17 cellular contexts compared by ENCODE assay signal in the genomic region with DNA sequence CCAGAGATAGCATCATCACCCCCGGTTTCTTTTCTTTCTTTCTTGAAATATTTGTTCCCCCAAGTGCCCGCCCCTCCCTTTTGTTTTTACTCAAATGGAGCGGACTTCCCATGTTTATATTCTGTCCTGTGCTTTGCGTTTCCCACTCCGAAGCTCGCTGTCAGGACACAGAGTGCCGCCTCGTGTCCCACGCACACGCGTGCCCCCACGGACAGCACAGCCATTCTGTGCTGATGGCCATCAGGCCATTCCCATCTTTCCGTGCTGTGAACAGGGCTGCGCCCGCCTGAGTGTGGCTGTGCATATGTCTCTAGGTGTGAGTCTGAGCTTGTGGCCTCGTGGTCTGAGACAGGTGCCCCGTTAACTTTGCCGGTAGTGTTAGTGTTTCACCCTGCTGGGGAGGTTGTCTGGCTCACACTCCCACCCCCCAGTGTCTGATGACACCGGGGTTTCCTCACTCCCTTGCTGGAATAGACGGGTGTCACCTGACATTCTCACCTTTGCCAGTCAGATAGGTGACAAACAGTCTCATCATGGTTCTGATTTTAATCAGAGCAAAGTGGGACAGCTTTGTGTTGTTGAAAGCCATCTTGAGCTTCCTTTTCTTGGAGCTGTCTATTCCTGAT. TPM values are rescaled to one million over a fixed set of nuclear protein-coding genes. Genes with fewer than 3 reads are reported as not detected.
DNase-seq lines count a peak whose midpoint lies in the region; ATAC-seq and TF ChIP-seq lines count a peak whose summit lies in the region.
"Had no signal": no experiment of that assay in that cellular context is flagged by ENCODE, and none has a peak within 500 bp of the region (broad histone marks: within the 10 kb centered on the region; RNA-seq: fewer than 3 reads in every experiment).

No MANE protein-coding gene starts in this region.

- in situ Hi-C loops in Panc1 (cut with HindIII; ENCODE audit: low pct_unique_long_range_greater_than_20kb, low sequenced_read_pairs) = no loop called here

- H3K4me1 Mint-ChIP-seq in activated CD4-positive, alpha-beta memory T cell treated with anti-CD3 and anti-CD28 coated beads for 36 hours (ENCODE audit: low read depth) = peaks cover 31% of the 10 kb centered on the region
- peaks cover 9% of the 10 kb centered on the region for H3K4me1 Mint-ChIP-seq in activated CD4-positive, alpha-beta memory T cell treated with anti-CD3 and anti-CD28 coated beads, Interleukin-2, amount 10 ng/mL, durations not matched to agents 7 days and 5 days

- TF ChIP-seq CTCF in Panc1 (IDR thresholded peaks at IDR 0.05) (no peak), gastroesophageal sphincter (IDR thresholded peaks at IDR 0.05) (no peak)

- ATAC-seq in Panc1 (no peak), gastroesophageal sphincter (no peak), HG02571 (IDR thresholded peaks at IDR 0.05; ENCODE audit: unreplicated experiment) (no peak), HG03442 (IDR thresholded peaks at IDR 0.05; ENCODE audit: unreplicated experiment) (no peak)
- ATAC-seq: stimulated activated naive CD8-positive, alpha-beta T cell treated with anti-CD3 and anti-CD28 coated beads, Interleukin-15, Interleukin-2, amounts not matched to agents 100 U/mL and 50 U/mL, for 24 hours had no signal

- H3K36me3 ChIP-seq in Panc1 (ENCODE audit: control insufficient read depth, insufficient read depth, low read length) (no peaks in the 10 kb centered on the region), gastroesophageal sphincter (no peaks in the 10 kb centered on the region)
- H3K36me3 ChIP-seq: right lobe of liver had no signal

- 0 out of 2 replicates have a peak overlapping the region, but pooled peaks have one; percentile 0 for H3K27ac ChIP-seq in Panc1 (ENCODE audit: low read length)
- H3K27ac ChIP-seq in gastroesophageal sphincter = peak overlapping the region in 3 of 4 donors; percentile 71 to 73 (median 71)
- H3K27ac ChIP-seq: GM23248, PC-9, right lobe of liver had no signal

- H3K4me1 ChIP-seq in Panc1 (ENCODE audit: control insufficient read depth, insufficient read depth, low read length) (peaks cover 74% of the 10 kb centered on the region), gastroesophageal sphincter (peaks cover 0 to 92% (median 62%) of the 10 kb centered on the region in 3 donors)

- TF ChIP-seq POLR2A in gastroesophageal sphincter (IDR thresholded peaks at IDR 0.05) = no peak

- CTCF ChIA-PET in activated CD4-positive, alpha-beta memory T cell treated with anti-CD3 and anti-CD28 coated beads for 36 hours (lab: Charles Lee) = interaction anchor here (1.9 kb wide), 1 partner anchor 10 kb away, joined by 8 read pairs; no protein-coding TSS in a partner anchor
- CTCF ChIA-PET in activated CD4-positive, alpha-beta memory T cell treated with anti-CD3 and anti-CD28 coated beads, Interleukin-2, amount 10 ng/mL, durations not matched to agents 7 days and 5 days (lab: Charles Lee) = interaction anchor here (1.4 kb wide), 1 partner anchor 10 kb away, joined by 6 read pairs; no protein-coding TSS in a partner anchor
- CTCF ChIA-PET in Panc1 (lab: Charles Lee) = interaction anchor here (0.5 to 1.3 kb wide), 3 partner anchors 10 to 835 kb away, joined by 5 to 8 read pairs (median 6); no protein-coding TSS in a partner anchor

- 27 to 32% methylated on average over 5 to 7 of the region's 20 CpGs for WGBS in gastroesophageal sphincter (ENCODE audit: low coverage in 1 of 2), 2 donors

- no peaks in the 10 kb centered on the region for H3K9me3 ChIP-seq in Panc1 (ENCODE audit: control insufficient read depth, insufficient read depth, low read depth, low read length)
- H3K9me3 ChIP-seq in gastroesophageal sphincter = no peaks in the 10 kb centered on the region
- H3K9me3 ChIP-seq: right lobe of liver had no signal

- BruUV-seq in Panc1 (replicated peaks; lab: Mats Ljungman, UMichigan) = no TSS peak

- H3K4me3 ChIP-seq in Panc1 (ENCODE audit: low read depth in 2 of 2, low read length in 2 of 2) (no peak overlapping the region), gastroesophageal sphincter (peak overlapping the region in 1 of 2 donors; percentile 24)
- H3K4me3 ChIP-seq: GM23248, PC-9, right lobe of liver had no signal

- no peaks in the 10 kb centered on the region for H3K36me3 Mint-ChIP-seq in activated CD4-positive, alpha-beta memory T cell treated with anti-CD3 and anti-CD28 coated beads for 36 hours
- no peaks in the 10 kb centered on the region for H3K36me3 Mint-ChIP-seq in activated CD4-positive, alpha-beta memory T cell treated with anti-CD3 and anti-CD28 coated beads, Interleukin-2, amount 10 ng/mL, durations not matched to agents 7 days and 5 days (ENCODE audit: low read depth)

- intact Hi-C loops in activated CD4-positive, alpha-beta memory T cell treated with anti-CD3 and anti-CD28 coated beads for 36 hours (cut with micrococcal nuclease) = no loop called here
- intact Hi-C loops in Panc1 (cut with micrococcal nuclease; ENCODE audit: unreplicated experiment) = no loop called here

- no peaks in the 10 kb centered on the region for H3K9me3 Mint-ChIP-seq in activated CD4-positive, alpha-beta memory T cell treated with anti-CD3 and anti-CD28 coated beads for 36 hours
- no peaks in the 10 kb centered on the region for H3K9me3 Mint-ChIP-seq in activated CD4-positive, alpha-beta memory T cell treated with anti-CD3 and anti-CD28 coated beads, Interleukin-2, amount 10 ng/mL, durations not matched to agents 7 days and 5 days
- H3K9me3 Mint-ChIP-seq: activated T-helper 2 cell treated with anti-CD3 and anti-CD28 coated beads, Interferon-gamma antibody, Interleukin-2, Interleukin-4, amounts not matched to agents 10 μg/mL and 5 μg/mL and 100 μg/mL, durations not matched to agents 14 hours and 24 hours and 36 hours had no signal

- H3K27me3 ChIP-seq in Panc1 (ENCODE audit: control insufficient read depth, insufficient read depth, low read length) (no peaks in the 10 kb centered on the region), gastroesophageal sphincter (no peaks in the 10 kb centered on the region)
- H3K27me3 ChIP-seq: right lobe of liver had no signal

- H3K27ac Mint-ChIP-seq in activated CD4-positive, alpha-beta memory T cell treated with anti-CD3 and anti-CD28 coated beads for 36 hours = peak overlapping the region; percentile 64
- no peak overlapping the region for H3K27ac Mint-ChIP-seq in activated CD4-positive, alpha-beta memory T cell treated with anti-CD3 and anti-CD28 coated beads, Interleukin-2, amount 10 ng/mL, durations not matched to agents 7 days and 5 days
- H3K27ac Mint-ChIP-seq: activated T-helper 2 cell treated with anti-CD3 and anti-CD28 coated beads, Interferon-gamma antibody, Interleukin-2, Interleukin-4, amounts not matched to agents 10 μg/mL and 5 μg/mL and 100 μg/mL, durations not matched to agents 14 hours and 24 hours and 36 hours had no signal

- no peak for TF ChIP-seq EP300 in gastroesophageal sphincter (IDR thresholded peaks at IDR 0.05)

- no peaks in the 10 kb centered on the region for H3K27me3 Mint-ChIP-seq in activated CD4-positive, alpha-beta memory T cell treated with anti-CD3 and anti-CD28 coated beads for 36 hours
- no peaks in the 10 kb centered on the region for H3K27me3 Mint-ChIP-seq in activated CD4-positive, alpha-beta memory T cell treated with anti-CD3 and anti-CD28 coated beads, Interleukin-2, amount 10 ng/mL, durations not matched to agents 7 days and 5 days

- POLR2A ChIA-PET in activated CD4-positive, alpha-beta memory T cell treated with anti-CD3 and anti-CD28 coated beads for 36 hours (lab: Charles Lee) = no interaction called here
- POLR2A ChIA-PET in activated CD4-positive, alpha-beta memory T cell treated with anti-CD3 and anti-CD28 coated beads, Interleukin-2, amount 10 ng/mL, durations not matched to agents 7 days and 5 days (lab: Charles Lee) = no interaction called here
- POLR2A ChIA-PET in Panc1 (lab: Charles Lee) = interaction anchor here (0.5 to 1.3 kb wide), 2 partner anchors 17 to 21 kb away, joined by 3 to 5 read pairs; no protein-coding TSS in a partner anchor

- DNase-seq in activated CD4-positive, alpha-beta memory T cell treated with anti-CD3 and anti-CD28 coated beads for 36 hours = peak; percentile 56
- no peak for DNase-seq in activated CD4-positive, alpha-beta memory T cell treated with anti-CD3 and anti-CD28 coated beads, Interleukin-2, amount 10 ng/mL, durations not matched to agents 7 days and 5 days
- no peak for DNase-seq in Panc1 (ENCODE audit: low read depth, low spot score)
- DNase-seq in stimulated activated CD8-positive, alpha-beta memory T cell treated with anti-CD3 and anti-CD28 coated beads, Interleukin-4, amount 100 ng/mL, for 48 hours = peak; percentile 30
- no peak for DNase-seq in stimulated activated naive CD4-positive, alpha-beta T cell (lab: John Stamatoyannopoulos, UW)
- DNase-seq: GM23248; NCI-H1436 treated with DMSO at 0.1 percent for 48 hours; NCI-H510A; PC-9; right lobe of liver; stimulated activated naive CD8-positive, alpha-beta T cell treated with anti-CD3 and anti-CD28 coated beads, Interleukin-15, Interleukin-2, amounts not matched to agents 100 U/mL and 50 U/mL, for 24 hours had no signal

- H3K4me3 Mint-ChIP-seq in activated CD4-positive, alpha-beta memory T cell treated with anti-CD3 and anti-CD28 coated beads for 36 hours = peak overlapping the region; percentile 20
- H3K4me3 Mint-ChIP-seq in activated CD4-positive, alpha-beta memory T cell treated with anti-CD3 and anti-CD28 coated beads, Interleukin-2, amount 10 ng/mL, durations not matched to agents 7 days and 5 days = no peak overlapping the region

RNA-seq across cellular contexts. Expression of a gene that starts 6.9 kb away (rescaled TPM):
- 10 to 100 TPM; 16.3 to 17.8 TPM for total RNA-seq in activated CD4-positive, alpha-beta memory T cell treated with anti-CD3 and anti-CD28 coated beads for 36 hours
- total RNA-seq in activated CD4-positive, alpha-beta memory T cell treated with anti-CD3 and anti-CD28 coated beads, Interleukin-2, amount 10 ng/mL, durations not matched to agents 7 days and 5 days = 10 to 100 TPM; 16.2 to 19.6 TPM
- total RNA-seq in Panc1 (2021; ENCODE audit: unreplicated experiment) = 311 TPM
- 362 TPM for polyA plus RNA-seq in Panc1 (2012; ENCODE audit: insufficient read length)
- total RNA-seq in gastroesophageal sphincter = 10 to 100 TPM in 1 of 4 donors, 1 to 10 TPM in 3; 6.1 to 16.3 (median 7.5) TPM

RNA-seq across cellular contexts. Expression of a gene that starts 48.3 kb away (rescaled TPM):
- under 1 TPM; 0.15 to 0.31 TPM for total RNA-seq in activated CD4-positive, alpha-beta memory T cell treated with anti-CD3 and anti-CD28 coated beads for 36 hours
- total RNA-seq in activated CD4-positive, alpha-beta memory T cell treated with anti-CD3 and anti-CD28 coated beads, Interleukin-2, amount 10 ng/mL, durations not matched to agents 7 days and 5 days = not detected
- total RNA-seq in Panc1 (2021; ENCODE audit: unreplicated experiment) = 10.3 TPM
- 8.1 TPM for polyA plus RNA-seq in Panc1 (2012; ENCODE audit: insufficient read length)
- under 1 TPM in 1 of 4 donors, not detected in 3; 0.08 TPM for total RNA-seq in gastroesophageal sphincter
- total RNA-seq: activated T-helper 2 cell treated with anti-CD3 and anti-CD28 coated beads, Interferon-gamma antibody, Interleukin-2, Interleukin-4, amounts not matched to agents 10 μg/mL and 5 μg/mL and 100 μg/mL, durations not matched to agents 14 hours and 24 hours and 36 hours; cardiac septum; GM23248; myocyte; right lobe of liver had no signal

Comparison
In these comparisons a context has a peak if more than half of its experiments do, and no peak if none do; other contexts are left out.
1. DNase-seq: peak in activated CD4-positive, alpha-beta memory T cell treated with anti-CD3 and anti-CD28 coated beads for 36 hours (single experiment) and stimulated activated CD8-positive, alpha-beta memory T cell treated with anti-CD3 and anti-CD28 coated beads, Interleukin-4, amount 100 ng/mL, for 48 hours (single experiment); none in activated CD4-positive, alpha-beta memory T cell treated with anti-CD3 and anti-CD28 coated beads, Interleukin-2, amount 10 ng/mL, durations not matched to agents 7 days and 5 days (single experiment), Panc1 (single experiment) and stimulated activated naive CD4-positive, alpha-beta T cell (0 of 6).
2. RNA of a gene that starts 6.9 kb away (total RNA-seq): 311 TPM in Panc1 (single experiment); 16.2 to 19.6 TPM in activated CD4-positive, alpha-beta memory T cell treated with anti-CD3 and anti-CD28 coated beads, Interleukin-2, amount 10 ng/mL, durations not matched to agents 7 days and 5 days, 16.3 to 17.8 TPM in activated CD4-positive, alpha-beta memory T cell treated with anti-CD3 and anti-CD28 coated beads for 36 hours and 6.1 to 16.3 TPM in gastroesophageal sphincter; every median in the first group is over 10 times any median in the second.